ENCODE assay signal across 8 cellular contexts in the genomic region with DNA sequence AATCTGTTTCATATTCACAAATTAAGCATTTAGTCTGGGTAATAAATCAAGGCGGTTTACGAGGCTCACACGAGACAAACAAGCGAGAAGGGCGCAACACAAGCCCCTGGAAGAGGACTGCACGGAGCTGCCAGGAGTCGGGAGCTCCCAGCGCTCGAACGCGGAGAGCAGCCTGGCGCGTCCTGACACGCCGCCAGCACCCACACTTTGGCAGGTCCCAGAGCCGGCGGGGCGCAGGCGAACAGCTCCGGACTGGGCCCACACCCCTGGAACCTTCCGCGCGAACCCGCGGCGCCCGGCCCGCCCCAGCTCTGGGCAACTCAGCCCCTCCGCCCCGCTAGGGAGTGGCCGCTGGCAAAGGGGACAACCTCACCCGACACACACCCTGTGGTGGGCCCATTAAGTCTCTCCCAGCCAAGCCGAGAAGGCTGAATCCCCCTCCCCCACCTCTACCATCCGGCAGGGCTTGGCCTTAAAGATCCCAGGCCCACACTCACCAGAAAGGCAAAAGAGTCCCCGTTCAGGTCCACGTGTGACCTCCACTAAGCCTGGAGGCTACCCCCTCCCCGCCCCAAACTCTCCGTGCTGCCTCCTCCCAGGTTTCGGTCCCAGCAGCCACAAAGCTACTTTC. TPM values are rescaled to one million over a fixed set of nuclear protein-coding genes. Genes with fewer than 3 reads are reported as not detected.
DNase-seq lines count a peak whose midpoint lies in the region; ATAC-seq and TF ChIP-seq lines count a peak whose summit lies in the region.

No MANE protein-coding gene starts in this region.

- DNase-seq in AG20443 (ENCODE audit: low spot score) (peak; percentile 45), epithelial cell of proximal tubule (ENCODE audit: low read depth) (no peak), neural crest cell (ENCODE audit: low read depth, low spot score) (no peak), hepatic stellate cell (ENCODE audit: low spot score) (no peak), COLO668 (lab: John Stamatoyannopoulos, UW; ENCODE audit: unreplicated experiment) (no peak)

- no peak overlapping the region for H3K27ac ChIP-seq in HUES64 (ENCODE audit: low read depth, low read length)

- peak overlapping the region; percentile 88 for H3K4me3 Mint-ChIP-seq in neural crest cell

- no peaks in the 10 kb centered on the region for H3K36me3 Mint-ChIP-seq in neural crest cell (ENCODE audit: low read depth)

- no peak overlapping the region for H3K27ac Mint-ChIP-seq in neural crest cell (ENCODE audit: unreplicated experiment)

- under 1% methylated on average over 39 of the region's 39 CpGs for WGBS in HUES64

- ATAC-seq in GM18505 (IDR thresholded peaks at IDR 0.05; ENCODE audit: unreplicated experiment) (no peak), HG02884 (IDR thresholded peaks at IDR 0.05; ENCODE audit: unreplicated experiment) (no peak)

- H3K27me3 Mint-ChIP-seq in neural crest cell (ENCODE audit: low read depth) = peaks cover 26% of the 10 kb centered on the region

- no peaks in the 10 kb centered on the region for H3K36me3 ChIP-seq in HUES64 (ENCODE audit: insufficient read depth, low read length)

- no peak for TF ChIP-seq POLR2A in GM18505 (IDR thresholded peaks at IDR 0.05; ENCODE audit: borderline replicate concordance, extremely low read depth, insufficient read depth, insufficient read length)

- H3K4me1 ChIP-seq in HUES64 (ENCODE audit: insufficient read depth, low read length) = peaks cover 44% of the 10 kb centered on the region

- peak overlapping the region; percentile 66 for H3K9ac ChIP-seq in HUES64 (ENCODE audit: low read depth, low read length)

- no peaks in the 10 kb centered on the region for H3K9me3 ChIP-seq in HUES64 (ENCODE audit: insufficient read depth, low read depth, low read length)

- peaks cover 73% of the 10 kb centered on the region for H3K27me3 ChIP-seq in HUES64 (ENCODE audit: insufficient read depth, low read length)

- peak overlapping the region; percentile 59 for H3K4me3 ChIP-seq in HUES64 (ENCODE audit: low read length)
- H3K4me3 ChIP-seq in epithelial cell of proximal tubule (ENCODE audit: low read depth, low read length) = peak overlapping the region; percentile 61

- TF ChIP-seq CTCF in epithelial cell of proximal tubule (conservative IDR thresholded peaks at IDR 0.05; ENCODE audit: low read depth, low read length) (no peak), neural crest cell (conservative IDR thresholded peaks at IDR 0.05) (no peak)

- no peaks in the 10 kb centered on the region for H3K9me3 Mint-ChIP-seq in neural crest cell

- H3K4me1 Mint-ChIP-seq in neural crest cell = peaks cover 56% of the 10 kb centered on the region

RNA-seq across cellular contexts. Expression of a gene that starts 47.4 kb away (rescaled TPM):
- polyA plus RNA-seq in HUES64 (2013, experiment 1 of 2) = 34.7 TPM
- polyA plus RNA-seq in HUES64 (2013, experiment 2 of 2) = 31.5 TPM
- 21.3 and 24.3 TPM in 2 replicates for total RNA-seq in epithelial cell of proximal tubule
- 33.2 and 41.1 TPM in 2 replicates for total RNA-seq in neural crest cell
